ENCODE assay signal across 12 cellular contexts in genomic region chr3:141384157-141384556, GRCh38. TPM values are rescaled to one million over a fixed set of nuclear protein-coding genes. Genes with fewer than 3 reads are reported as not detected.
DNase-seq lines count a peak whose midpoint lies in the region; ATAC-seq, FAIRE-seq and TF ChIP-seq lines count a peak whose summit lies in the region.
"Had no signal": no experiment of that assay in that cellular context is flagged by ENCODE, and none has a peak within 500 bp of the region (broad histone marks: within the 10 kb centered on the region; RNA-seq: fewer than 3 reads in every experiment).

No MANE protein-coding gene starts in this region.

- H3K4me2 ChIP-seq in OCI-LY1 (ENCODE audit: low read length): peak overlapping the region; percentile 96

- H3K36me3 ChIP-seq in OCI-LY1 (ENCODE audit: insufficient read depth, low read length): no peaks in the 10 kb centered on the region; the same call in 1 of the 2 replicates
- H3K36me3 ChIP-seq in spleen: no peaks in the 10 kb centered on the region

- H2AFZ ChIP-seq in OCI-LY1 (ENCODE audit: low read length): no peak overlapping the region

- H3K79me2 ChIP-seq in OCI-LY1 (ENCODE audit: insufficient read depth, low read length): peaks cover 31% of the 10 kb centered on the region; the same call in 1 of the 2 replicates

- H3K9me3 Mint-ChIP-seq in activated T-cell treated with anti-CD3 and anti-CD28 coated beads, Interleukin-2, amount 50 U/mL, for 24 hours: no peaks in the 10 kb centered on the region

- no peak for TF ChIP-seq CTCF in GM12865 (IDR thresholded peaks at IDR 0.05; ENCODE audit: insufficient read depth, low read depth, low read length, missing control alignments)
- TF ChIP-seq CTCF in OCI-LY1 (IDR thresholded peaks at IDR 0.05; ENCODE audit: low read length): no peak
- TF ChIP-seq CTCF in spleen (IDR thresholded peaks at IDR 0.05 in 8 of 11, conservative IDR thresholded peaks at IDR 0.05 in 3 of 11): no peak

- H3K27me3 ChIP-seq in OCI-LY1 (ENCODE audit: insufficient read depth, low read length) (no peaks in the 10 kb centered on the region), spleen (replicated peaks in 1 of 7) (peaks cover 0 to 4% (median 0%) of the 10 kb centered on the region in 7 donors)
- H3K27me3 ChIP-seq: SJCRH30 had no signal

- ATAC-seq in esophagus mucosa: peak; percentile 49
- ATAC-seq: activated CD8-positive, alpha-beta memory T cell treated with anti-CD3 and anti-CD28 coated beads, Interleukin-2, amount 10 ng/mL, durations not matched to agents 7 days and 5 days; left cardiac atrium had no signal

- FAIRE-seq in RCC 7860 (lab: Jason Lieb, UNC): no peak

- no peaks in the 10 kb centered on the region for H3K9me2 ChIP-seq in OCI-LY1 (ENCODE audit: low read depth, low read length)

- TF ChIP-seq POLR2A in spleen (IDR thresholded peaks at IDR 0.05): no peak

- H4K20me1 ChIP-seq in OCI-LY1 (ENCODE audit: insufficient read depth, low read length): no peaks in the 10 kb centered on the region

- H3K27me3 Mint-ChIP-seq in activated T-cell treated with anti-CD3 and anti-CD28 coated beads, Interleukin-2, amount 50 U/mL, for 24 hours: no peaks in the 10 kb centered on the region
- H3K27me3 Mint-ChIP-seq: activated CD8-positive, alpha-beta memory T cell treated with anti-CD3 and anti-CD28 coated beads, Interleukin-2, amount 10 ng/mL, durations not matched to agents 7 days and 5 days had no signal

- H3F3A ChIP-seq in OCI-LY1 (ENCODE audit: insufficient read depth, low read length): 0 out of 2 replicates have a peak, but pooled peaks cover 8% of the 10 kb centered on the region

- H3K4me1 Mint-ChIP-seq in activated T-cell treated with anti-CD3 and anti-CD28 coated beads, Interleukin-2, amount 50 U/mL, for 24 hours (ENCODE audit: low read depth): peaks cover 23% of the 10 kb centered on the region

- H3K27ac ChIP-seq in OCI-LY1 (ENCODE audit: low read depth, low read length, poor library complexity, severe bottlenecking) (peak overlapping the region; percentile 97), spleen (peak overlapping the region in 5 of 8 donors; percentile 21 to 75 (median 56))
- H3K27ac ChIP-seq: SJCRH30 had no signal

- 76 to 91% (median 88%) methylated on average over 4 of the region's 4 CpGs for WGBS in spleen, 5 donors

- DNase-seq in GM12865 (ENCODE audit: low read depth) (peak; percentile 50), spleen (no peak), RCC 7860 (ENCODE audit: low spot score) (no peak), SKM-1 treated with dmso at 0.1 percent for 144 hours (lab: John Stamatoyannopoulos, UW; ENCODE audit: unreplicated experiment) (no peak), NCI-H774 (lab: John Stamatoyannopoulos, UW) (no peak)
- DNase-seq in activated T-cell treated with anti-CD3 and anti-CD28 coated beads, Interleukin-2, amount 50 U/mL, for 24 hours: no peak
- DNase-seq: activated CD8-positive, alpha-beta memory T cell treated with anti-CD3 and anti-CD28 coated beads, Interleukin-2, amount 10 ng/mL, durations not matched to agents 7 days and 5 days; dermis blood vessel endothelial cell; left cardiac atrium; SJCRH30 had no signal

- no peaks in the 10 kb centered on the region for H3K36me3 Mint-ChIP-seq in activated T-cell treated with anti-CD3 and anti-CD28 coated beads, Interleukin-2, amount 50 U/mL, for 24 hours (ENCODE audit: low read depth)

- H3K4me3 ChIP-seq in GM12865 (ENCODE audit: low read depth, low read length): peak overlapping the region; percentile 81
- H3K4me3 ChIP-seq in OCI-LY1 (ENCODE audit: low read depth, low read length, poor library complexity, severe bottlenecking): peak overlapping the region; percentile 76
- H3K4me3 ChIP-seq in spleen: peak overlapping the region in 1 of 8 donors; percentile 42
- H3K4me3 ChIP-seq: SJCRH30 had no signal

- intact Hi-C loops in spleen (cut with DNase I; ENCODE audit: low total_unique reads): no loop called here

- H3K4me3 Mint-ChIP-seq in activated T-cell treated with anti-CD3 and anti-CD28 coated beads, Interleukin-2, amount 50 U/mL, for 24 hours: no peak overlapping the region
- H3K4me3 Mint-ChIP-seq: activated CD8-positive, alpha-beta memory T cell treated with anti-CD3 and anti-CD28 coated beads, Interleukin-2, amount 10 ng/mL, durations not matched to agents 7 days and 5 days had no signal

- H3K9me3 ChIP-seq in OCI-LY1 (ENCODE audit: low read length) (no peaks in the 10 kb centered on the region), spleen (no peaks in the 10 kb centered on the region)
- H3K9me3 ChIP-seq: SJCRH30 had no signal

- H3K27ac Mint-ChIP-seq in activated T-cell treated with anti-CD3 and anti-CD28 coated beads, Interleukin-2, amount 50 U/mL, for 24 hours: no peak overlapping the region

- H3K4me1 ChIP-seq in OCI-LY1 (ENCODE audit: insufficient read depth, low read length, severe bottlenecking): peaks cover 91% of the 10 kb centered on the region
- H3K4me1 ChIP-seq in spleen: peaks cover 0 to 53% (median 14%) of the 10 kb centered on the region in 6 donors
- H3K4me1 ChIP-seq: SJCRH30 had no signal

- H3K9ac ChIP-seq in OCI-LY1 (ENCODE audit: low read length): peak overlapping the region; percentile 93

RNA-seq across cellular contexts. Expression of gene ZBTB38, which starts 15.9 kb away (rescaled TPM):
- total RNA-seq in esophagus mucosa (18.4 TPM), spleen (100 to 1,000 TPM in 2 of 7 donors, 10 to 100 TPM in 5; 42.8 to 122 (median 73.7) TPM)
- 1 to 10 TPM; 4.8 to 8.4 (median 5.6) TPM for polyA plus RNA-seq in spleen
